In genomic region chr2:128414946-128415767, GRCh38 we compare ENCODE assay signal across 20 cellular contexts.
A peak's percentile ranks its signal among the peaks of the same experiment; 100 is the strongest.
DNase-seq lines count a peak whose midpoint lies in the region; ATAC-seq and TF ChIP-seq lines count a peak whose summit lies in the region.
"Had no signal": no experiment of that assay in that cellular context is flagged by ENCODE, and none has a peak within 500 bp of the region (broad histone marks: within the 10 kb centered on the region; RNA-seq: fewer than 3 reads in every experiment).

No MANE protein-coding gene starts in this region.

- H2AFZ ChIP-seq in IMR-90 (replicated peaks; ENCODE audit: low read length, poor library complexity) = no peak overlapping the region

- no peak for TF ChIP-seq POLR2A in IMR-90 (IDR thresholded peaks at IDR 0.05; ENCODE audit: low read depth, low read length)

- no peak overlapping the region; the same call in 1 of the 2 replicates for H2AK5ac ChIP-seq in IMR-90 (ENCODE audit: low read depth, low read length)

- no peak for ATAC-seq in IMR-90 (ENCODE audit: low read depth)
- ATAC-seq: GM23338, PC-3 had no signal

- no peaks in the 10 kb centered on the region for H4K20me1 ChIP-seq in IMR-90 (ENCODE audit: insufficient read depth, low read length)

- no peak overlapping the region for H2AK9ac ChIP-seq in IMR-90 (replicated peaks; ENCODE audit: low read depth, low read length, poor library complexity)

- no peak overlapping the region for H3K4me3 ChIP-seq in IMR-90 (ENCODE audit: insufficient read depth, low read depth, low read length)
- H3K4me3 ChIP-seq: GM23338 had no signal

- dilution Hi-C loops in IMR-90 (cut with HindIII; ENCODE audit: low sequenced_read_pairs, unreplicated experiment) = no loop called here

- no peaks in the 10 kb centered on the region for H3K79me1 ChIP-seq in IMR-90 (ENCODE audit: low read depth in 1 of 2, low read length in 2 of 2)

- in situ Hi-C loops in IMR-90 (cut with MboI; ENCODE audit: low sequenced_read_pairs) = no loop called here

- H3K4me2 ChIP-seq in IMR-90 (ENCODE audit: low read depth, low read length) = no peak overlapping the region
- H3K4me2 ChIP-seq: GM23338 had no signal

- H4K5ac ChIP-seq in IMR-90 (ENCODE audit: low read depth, low read length) = no peak overlapping the region

- no peak overlapping the region for H2BK5ac ChIP-seq in IMR-90 (ENCODE audit: low read depth, low read length, poor library complexity, severe bottlenecking)

- no peak overlapping the region for H3K14ac ChIP-seq in IMR-90 (replicated peaks; ENCODE audit: low read depth, low read length)

- no peak overlapping the region for H3K56ac ChIP-seq in IMR-90 (ENCODE audit: extremely low read depth, insufficient read depth, low read length)

- BruUV-seq in IMR-90 (replicated peaks; lab: Mats Ljungman, UMichigan) = no TSS peak

- H3K9me1 ChIP-seq in IMR-90 (ENCODE audit: insufficient read depth, low read length) = no peaks in the 10 kb centered on the region

- no peaks in the 10 kb centered on the region for H3K36me3 Mint-ChIP-seq in CD14-positive monocyte

- peaks cover 0 to 5% (median 3%) of the 10 kb centered on the region in 3 donors for H3K27me3 Mint-ChIP-seq in CD14-positive monocyte (ENCODE audit: low read depth in 3 of 3)
- H3K27me3 Mint-ChIP-seq: CD4-positive, alpha-beta T cell had no signal

- WGBS in IMR-90 (ENCODE audit: extremely low coverage in 2 of 2, insufficient read length in 1 of 2), 2 experiments = no CpG with 5 or more reads among the region's 4 CpGs

- no peak overlapping the region for H3K4me3 Mint-ChIP-seq in CD14-positive monocyte
- H3K4me3 Mint-ChIP-seq: CD4-positive, alpha-beta T cell; GM23338; HFFc6 had no signal

- peaks cover 0 to 6% (median 2%) of the 10 kb centered on the region in 7 donors for H3K9me3 Mint-ChIP-seq in CD14-positive monocyte
- H3K9me3 Mint-ChIP-seq: CD4-positive, alpha-beta T cell had no signal

- H2BK15ac ChIP-seq in IMR-90 (ENCODE audit: low read depth, low read length) = no peak overlapping the region

- H3K23ac ChIP-seq in IMR-90 (ENCODE audit: low read depth, low read length) = no peak overlapping the region

- H3K27ac ChIP-seq in IMR-90 (ENCODE audit: insufficient read depth, low read length) = no peak overlapping the region

- no peak for TF ChIP-seq RAD21 in IMR-90 (IDR thresholded peaks at IDR 0.05; ENCODE audit: low read length)

- H2BK20ac ChIP-seq in IMR-90 (ENCODE audit: low read depth, low read length) = no peak overlapping the region

- H3K9ac ChIP-seq in IMR-90 (ENCODE audit: low read depth, low read length) = no peak overlapping the region

- H3K4me1 ChIP-seq in IMR-90 (ENCODE audit: control insufficient read depth, insufficient read depth, low read length) = no peaks in the 10 kb centered on the region

- intact Hi-C loops in CD14-positive monocyte (cut with micrococcal nuclease) (no loop called here), IMR-90 (cut with micrococcal nuclease) (no loop called here), posterior vena cava (cut with DNase I) (no loop called here)

- TF ChIP-seq CTCF in CD14-positive monocyte (IDR thresholded peaks at IDR 0.05) (no peak), IMR-90 (conservative IDR thresholded peaks at IDR 0.05; ENCODE audit: low read depth, low read length) (no peak)

- CTCF ChIA-PET in IMR-90 (lab: Yijun Ruan, JAX) = no interaction called here

- no peak overlapping the region for H4K8ac ChIP-seq in IMR-90 (ENCODE audit: low read depth in 2 of 2, low read length in 2 of 2)

- H3K4ac ChIP-seq in IMR-90 (ENCODE audit: low read depth, low read length) = no peak overlapping the region

- peaks cover 2% of the 10 kb centered on the region; the same call in 1 of the 2 replicates for H3K9me3 ChIP-seq in IMR-90 (ENCODE audit: control insufficient read depth, insufficient read depth, low read length)

- POLR2A ChIA-PET in IMR-90 (lab: Charles Lee; ENCODE audit: unreplicated experiment) = no interaction called here

- H2BK120ac ChIP-seq in IMR-90 (ENCODE audit: low read depth, low read length) = no peak overlapping the region

- H3K36me3 ChIP-seq in IMR-90 (ENCODE audit: control insufficient read depth, insufficient read depth, low read length) = no peaks in the 10 kb centered on the region

- no peaks in the 10 kb centered on the region for H3K4me1 Mint-ChIP-seq in CD14-positive monocyte

- DNase-seq in CD14-positive monocyte (ENCODE audit: low spot score) (peak; percentile 7), IMR-90 (no peak), ecto neural progenitor cell (ENCODE audit: low spot score) (peak; percentile 22), posterior vena cava (ENCODE audit: low spot score) (peak; percentile 29), GOT3 (lab: John Stamatoyannopoulos, UW) (no peak), NCI-H2196 (lab: John Stamatoyannopoulos, UW; ENCODE audit: unreplicated experiment) (no peak), pons (ENCODE audit: low spot score) (no peak)
- no peak for DNase-seq in stimulated activated CD4-positive, alpha-beta T cell treated with anti-CD3 and anti-CD28 coated beads, Interleukin-2, amount 100 ng/mL, for 48 hours
- DNase-seq: ACHN; CD4-positive, alpha-beta T cell; DMS79 treated with DMSO at 0.1 percent for 48 hours; GDM1; HFFc6; NCI-H1048; NCI-H2081 treated with DMSO at 0.1 percent for 48 hours; NCI-H2227 treated with DMSO at 0.1 percent for 48 hours; NCI-H524 treated with DMSO at 0.1 percent for 48 hours; NK-92 treated with Interleukin-12 subunit alpha and Interleukin-12 subunit beta, amount 100 ng/mL, for 24 hours had no signal

- no peak overlapping the region for H3K27ac Mint-ChIP-seq in CD14-positive monocyte
- H3K27ac Mint-ChIP-seq: CD4-positive, alpha-beta T cell; GM23338; HFFc6 had no signal

- no peak overlapping the region for H4K91ac ChIP-seq in IMR-90 (ENCODE audit: insufficient read depth, low read depth, low read length)

- H3K18ac ChIP-seq in IMR-90 (ENCODE audit: low read depth, low read length) = no peak overlapping the region

- no peaks in the 10 kb centered on the region for H3K27me3 ChIP-seq in IMR-90 (ENCODE audit: control insufficient read depth, insufficient read depth, low read length)

TF ChIP-seq in IMR-90, 13 proteins besides CTCF, POLR2A, EP300 and RAD21:
- TF ChIP-seq ELK1 (IDR thresholded peaks at IDR 0.05; ENCODE audit: borderline replicate concordance, low read depth, low read length) = no peak
- TF ChIP-seq MAFK (IDR thresholded peaks at IDR 0.05; ENCODE audit: low read depth, low read length) = peak; percentile 99
- no peak for TF ChIP-seq SMC3 (IDR thresholded peaks at IDR 0.05; ENCODE audit: low read depth, low read length)
- TF ChIP-seq BHLHE40 (IDR thresholded peaks at IDR 0.05; ENCODE audit: low read depth, low read length) = no peak

Comparison
In these comparisons a context has a peak if more than half of its experiments do, and no peak if none do; other contexts are left out.
1. DNase-seq: peak in CD14-positive monocyte (single experiment), ecto neural progenitor cell (single experiment) and posterior vena cava (single experiment); none in IMR-90 (single experiment), GOT3 (single experiment), NCI-H2196 (single experiment), pons (single experiment) and stimulated activated CD4-positive, alpha-beta T cell treated with anti-CD3 and anti-CD28 coated beads, Interleukin-2, amount 100 ng/mL, for 48 hours (0 of 2).